Comparison of ENCODE assay signal across 26 cellular contexts in the genomic region with DNA sequence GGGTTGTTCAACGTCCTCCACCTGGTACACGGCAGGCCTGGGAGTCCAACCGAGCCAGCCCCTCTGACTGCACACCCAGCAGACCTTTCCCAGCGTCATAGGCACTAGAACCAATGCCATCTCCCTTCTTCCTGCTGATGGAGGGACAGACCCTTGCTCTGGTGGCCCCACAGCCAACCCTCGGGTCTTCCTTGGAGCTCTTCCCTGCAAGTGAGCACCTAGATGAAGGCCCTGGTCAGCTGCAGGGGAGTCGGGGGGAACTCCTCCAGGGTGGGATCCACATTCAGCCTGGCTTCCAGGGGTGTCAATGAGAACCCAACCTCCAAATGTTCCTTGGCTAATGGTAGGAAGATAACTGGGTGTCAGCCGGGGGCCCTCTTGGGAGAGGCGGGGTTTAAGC. TPM values are rescaled to one million over a fixed set of nuclear protein-coding genes. Genes with fewer than 3 reads are reported as not detected.
A peak's percentile ranks its signal among the peaks of the same experiment; 100 is the strongest.
DNase-seq lines count a peak whose midpoint lies in the region; ATAC-seq, FAIRE-seq and TF ChIP-seq lines count a peak whose summit lies in the region.
"Had no signal": no experiment of that assay in that cellular context is flagged by ENCODE, and none has a peak within 500 bp of the region (broad histone marks: within the 10 kb centered on the region; RNA-seq: fewer than 3 reads in every experiment).

No MANE protein-coding gene starts in this region.

- dilution Hi-C loops in IMR-90 (cut with HindIII; ENCODE audit: low sequenced_read_pairs, unreplicated experiment): no loop called here

- H2BK15ac ChIP-seq in IMR-90 (ENCODE audit: low read depth, low read length): no peak overlapping the region

- H2AFZ ChIP-seq in IMR-90 (replicated peaks; ENCODE audit: low read length, poor library complexity): no peak overlapping the region

- no peak for TF ChIP-seq RAD21 in IMR-90 (IDR thresholded peaks at IDR 0.05; ENCODE audit: low read length)

- H3K4me3 ChIP-seq in BE2C (ENCODE audit: low read depth, low read length) (no peak overlapping the region), IMR-90 (ENCODE audit: insufficient read depth, low read depth, low read length) (no peak overlapping the region), kidney (ENCODE audit: low read length in 2 of 2) (no peak overlapping the region), Caco-2 (ENCODE audit: low read depth, low read length) (no peak overlapping the region)
- H3K4me3 ChIP-seq: A549 had no signal

- POLR2A ChIA-PET in IMR-90 (lab: Charles Lee; ENCODE audit: unreplicated experiment) (no interaction called here), Caco-2 (lab: Charles Lee) (no interaction called here)

- no peaks in the 10 kb centered on the region for H3K27me3 ChIP-seq in BE2C
- H3K27me3 ChIP-seq in IMR-90 (ENCODE audit: control insufficient read depth, insufficient read depth, low read length): no peaks in the 10 kb centered on the region
- H3K27me3 ChIP-seq in Caco-2 (replicated peaks; ENCODE audit: control insufficient read depth, insufficient read depth, low read length): no peaks in the 10 kb centered on the region

- H3K9me1 ChIP-seq in IMR-90 (ENCODE audit: insufficient read depth, low read length): 0 out of 2 replicates have a peak, but pooled peaks cover 5% of the 10 kb centered on the region

- DNase-seq in BE2C: peak; percentile 2
- no peak for DNase-seq in IMR-90
- DNase-seq in kidney: peak; percentile 43
- peak; percentile 68 for DNase-seq in posterior vena cava (ENCODE audit: low spot score)
- DNase-seq in NCI-H2029 treated with DMSO at 0.1 percent for 48 hours (lab: John Stamatoyannopoulos, UW): no peak
- DNase-seq in GM12892 (ENCODE audit: insufficient read length): no peak
- no peak for DNase-seq in medulla oblongata (ENCODE audit: extremely low spot score)
- DNase-seq in Caco-2: no peak
- DNase-seq: AML-193; C1 segment of cervical spinal cord; CD8-positive, alpha-beta T cell; DMS 273 treated with DMSO at 0.1 percent for 48 hours; DND-41; MM.1S; NCI-H1048; NCI-H1417; NCI-H1694; NCI-H2081; NCI-H2171; NCI-H226; NCI-H510A; PC-3; SHP77 had no signal

- H3K9me3 ChIP-seq in BE2C (no peaks in the 10 kb centered on the region), IMR-90 (ENCODE audit: control insufficient read depth, insufficient read depth, low read length) (peaks cover 4% of the 10 kb centered on the region; the same call in 1 of the 2 replicates), kidney (ENCODE audit: control insufficient read depth in 1 of 2, low read length in 2 of 2) (no peaks in the 10 kb centered on the region), Caco-2 (no peaks in the 10 kb centered on the region)

- H3K27ac ChIP-seq in IMR-90 (ENCODE audit: insufficient read depth, low read length) (no peak overlapping the region), kidney (ENCODE audit: low read depth in 2 of 2, low read length in 2 of 2) (no peak overlapping the region)
- H3K27ac ChIP-seq: A549, KMS-11 had no signal

- no peaks in the 10 kb centered on the region for H3K4me1 Mint-ChIP-seq in Caco-2 (ENCODE audit: low read depth, unreplicated experiment)
- H3K4me1 Mint-ChIP-seq: IgD-negative memory B cell had no signal

- no peak overlapping the region for H3K14ac ChIP-seq in IMR-90 (replicated peaks; ENCODE audit: low read depth, low read length)

- BruUV-seq in IMR-90 (replicated peaks; lab: Mats Ljungman, UMichigan) (no TSS peak), Caco-2 (replicated peaks; lab: Mats Ljungman, UMichigan) (no TSS peak)

- H2BK20ac ChIP-seq in IMR-90 (ENCODE audit: low read depth, low read length): no peak overlapping the region

- H2BK120ac ChIP-seq in IMR-90 (ENCODE audit: low read depth, low read length): no peak overlapping the region

- no peak overlapping the region for H4K8ac ChIP-seq in IMR-90 (ENCODE audit: low read depth in 2 of 2, low read length in 2 of 2)

- H3K4me2 ChIP-seq in IMR-90 (ENCODE audit: low read depth, low read length): no peak overlapping the region
- H3K4me2 ChIP-seq: A549, KMS-11 had no signal

- H3K36me3 Mint-ChIP-seq in Caco-2 (ENCODE audit: insufficient read depth, unreplicated experiment): no peaks in the 10 kb centered on the region
- H3K36me3 Mint-ChIP-seq: CD8-positive, alpha-beta T cell had no signal

- WGBS in IMR-90 (ENCODE audit: extremely low coverage in 2 of 2, insufficient read length in 1 of 2), 2 experiments: no CpG with 5 or more reads among the region's 8 CpGs

- H3K56ac ChIP-seq in IMR-90 (ENCODE audit: extremely low read depth, insufficient read depth, low read length): no peak overlapping the region

- no peak overlapping the region for H4K91ac ChIP-seq in IMR-90 (ENCODE audit: insufficient read depth, low read depth, low read length)

- in situ Hi-C loops in IMR-90 (cut with MboI; ENCODE audit: low sequenced_read_pairs): no loop called here

- no peaks in the 10 kb centered on the region for H3K79me1 ChIP-seq in IMR-90 (ENCODE audit: low read depth in 1 of 2, low read length in 2 of 2)

- no peak for FAIRE-seq in kidney (lab: Jason Lieb, UNC)
- no peak for FAIRE-seq in GM12892 (lab: Jason Lieb, UNC)
- FAIRE-seq: A549 had no signal

- CTCF ChIA-PET in IMR-90 (lab: Yijun Ruan, JAX): no interaction called here
- CTCF ChIA-PET in Caco-2 (lab: Charles Lee): interaction anchor here (0.7 kb wide), 1 partner anchor 14 kb away, joined by 4 read pairs; no protein-coding TSS in a partner anchor

- H2BK5ac ChIP-seq in IMR-90 (ENCODE audit: low read depth, low read length, poor library complexity, severe bottlenecking): no peak overlapping the region

- TF ChIP-seq POLR2A in IMR-90 (IDR thresholded peaks at IDR 0.05; ENCODE audit: low read depth, low read length) (no peak), GM12892 (IDR thresholded peaks at IDR 0.05; ENCODE audit: low read depth, low read length) (no peak)

- intact Hi-C loops in IMR-90 (cut with micrococcal nuclease) (loop anchor here (10.0 kb wide), 1 partner anchor 116 kb away; no protein-coding TSS in a partner anchor), kidney (cut with DNase I) (no loop called here), posterior vena cava (cut with DNase I) (loop anchor here in 1 of 2 donors (5.0 kb wide), 1 partner anchor 231 kb away; no protein-coding TSS in a partner anchor), Caco-2 (cut with micrococcal nuclease; ENCODE audit: unreplicated experiment) (loop anchor here (10.0 kb wide), 1 partner anchor 76 kb away; no protein-coding TSS in a partner anchor)

- TF ChIP-seq CTCF in BE2C (IDR thresholded peaks at IDR 0.05; ENCODE audit: low read depth, low read length) (no peak), IMR-90 (conservative IDR thresholded peaks at IDR 0.05; ENCODE audit: low read depth, low read length) (no peak), kidney (IDR thresholded peaks at IDR 0.05; ENCODE audit: borderline replicate concordance, extremely low read depth, insufficient read depth) (no peak), Caco-2 (IDR thresholded peaks at IDR 0.05; ENCODE audit: insufficient read depth in 1 of 2, low read depth in 1 of 2, low read length in 1 of 2, severe bottlenecking in 1 of 2, unreplicated experiment in 1 of 2) (no peak)

- H3K9ac ChIP-seq in IMR-90 (ENCODE audit: low read depth, low read length): no peak overlapping the region
- H3K9ac ChIP-seq in kidney (ENCODE audit: low read length in 2 of 2): no peak overlapping the region
- H3K9ac ChIP-seq: KMS-11 had no signal

- no peak overlapping the region for H3K18ac ChIP-seq in IMR-90 (ENCODE audit: low read depth, low read length)

- no peak overlapping the region for H3K4me3 Mint-ChIP-seq in Caco-2 (ENCODE audit: unreplicated experiment)
- H3K4me3 Mint-ChIP-seq: CD8-positive, alpha-beta T cell; IgD-negative memory B cell had no signal

- no peak overlapping the region for H3K23ac ChIP-seq in IMR-90 (ENCODE audit: low read depth, low read length)

- no peak overlapping the region; the same call in 1 of the 2 replicates for H3K4ac ChIP-seq in IMR-90 (ENCODE audit: low read depth, low read length)

- H3K4me1 ChIP-seq in BE2C: peaks cover 4% of the 10 kb centered on the region
- H3K4me1 ChIP-seq in IMR-90 (ENCODE audit: control insufficient read depth, insufficient read depth, low read length): peaks cover 22% of the 10 kb centered on the region
- no peaks in the 10 kb centered on the region for H3K4me1 ChIP-seq in kidney (ENCODE audit: control insufficient read depth in 1 of 2, insufficient read depth in 1 of 2, low read depth in 1 of 2, low read length in 2 of 2)
- H3K4me1 ChIP-seq in Caco-2: no peaks in the 10 kb centered on the region

- H2AK5ac ChIP-seq in IMR-90 (ENCODE audit: low read depth, low read length): peak overlapping the region; percentile 9; the same call in 1 of the 2 replicates

- no peak for ATAC-seq in IMR-90 (ENCODE audit: low read depth)
- ATAC-seq: A549; CD8-positive, alpha-beta T cell; PC-3 had no signal

- no peaks in the 10 kb centered on the region for H4K20me1 ChIP-seq in IMR-90 (ENCODE audit: insufficient read depth, low read length)

- peak overlapping the region; percentile 46 for H2AK9ac ChIP-seq in IMR-90 (replicated peaks; ENCODE audit: low read depth, low read length, poor library complexity)

- H3K36me3 ChIP-seq in BE2C (no peaks in the 10 kb centered on the region), IMR-90 (ENCODE audit: control insufficient read depth, insufficient read depth, low read length) (no peaks in the 10 kb centered on the region), kidney (ENCODE audit: control insufficient read depth in 1 of 2, insufficient read depth in 2 of 2, low read length in 2 of 2) (no peaks in the 10 kb centered on the region), Caco-2 (ENCODE audit: control insufficient read depth, insufficient read depth, low read length) (no peaks in the 10 kb centered on the region)

- H3K27me3 Mint-ChIP-seq in Caco-2 (ENCODE audit: insufficient read depth, unreplicated experiment): peaks cover 14% of the 10 kb centered on the region

- H4K5ac ChIP-seq in IMR-90 (ENCODE audit: low read depth, low read length): no peak overlapping the region

- no peak overlapping the region for H3K27ac Mint-ChIP-seq in Caco-2 (ENCODE audit: unreplicated experiment)
- H3K27ac Mint-ChIP-seq: CD8-positive, alpha-beta T cell; IgD-negative memory B cell had no signal

- H3K9me3 Mint-ChIP-seq in Caco-2 (ENCODE audit: unreplicated experiment): no peaks in the 10 kb centered on the region
- H3K9me3 Mint-ChIP-seq: CD8-positive, alpha-beta T cell; IgD-negative memory B cell had no signal

TF ChIP-seq in IMR-90, 13 proteins besides CTCF, POLR2A, EP300 and RAD21:
- TF ChIP-seq RFX5 (IDR thresholded peaks at IDR 0.05; ENCODE audit: low read depth, low read length): no peak
- TF ChIP-seq RCOR1 (IDR thresholded peaks at IDR 0.05; ENCODE audit: insufficient replicate concordance, low read length): no peak

RNA-seq across cellular contexts. Expression of a gene that starts 55.9 kb away (rescaled TPM):
- polyA plus RNA-seq in BE2C (2012; ENCODE audit: insufficient read depth, insufficient read length, low read depth): not detected
- total RNA-seq in IMR-90 (2012; rRNA removed): 1.1 and 1.4 TPM in 2 replicates
- 0.83 and 1.0 TPM in 2 replicates for polyA plus RNA-seq in IMR-90 (2012; rRNA removed)
- 0.36 and 0.56 TPM in 2 replicates for polyA plus RNA-seq in IMR-90 (2012; cell fraction: cytosol; rRNA removed)
- polyA plus RNA-seq in IMR-90 (2012; cell fraction: nucleus; rRNA removed; ENCODE audit: low replicate concordance): 0.84 and 1.00 TPM in 2 replicates
- total RNA-seq in kidney: 1.1 TPM
- polyA plus RNA-seq in kidney (ENCODE audit: insufficient read depth, low read depth, low replicate concordance): 0.04 TPM
- 10 to 100 TPM in 1 of 2 donors, 1 to 10 TPM in 1; 9.8 to 12.7 TPM for total RNA-seq in posterior vena cava
- polyA plus RNA-seq in GM12892 (2012; ENCODE audit: missing spikeins): not detected
- total RNA-seq in Caco-2 (2022): not detected in 2 replicates
- total RNA-seq: CD8-positive, alpha-beta T cell had no signal
- polyA plus RNA-seq: IgD-negative memory B cell had no signal

Comparison
In these comparisons a context has a peak if more than half of its experiments do, and no peak if none do; other contexts are left out.
1. DNase-seq: peak in BE2C (single experiment), kidney (single experiment) and posterior vena cava (single experiment); none in IMR-90 (single experiment), NCI-H2029 treated with DMSO at 0.1 percent for 48 hours (single experiment), GM12892 (single experiment), medulla oblongata (single experiment) and Caco-2 (0 of 2).